26 cellular contexts compared by ENCODE assay signal in genomic region chr4:6092131-6092530, GRCh38.
DNase-seq lines count a peak whose midpoint lies in the region; ATAC-seq and TF ChIP-seq lines count a peak whose summit lies in the region.
"Had no signal": no experiment of that assay in that cellular context is flagged by ENCODE, and none has a peak within 500 bp of the region (broad histone marks: within the 10 kb centered on the region; RNA-seq: fewer than 3 reads in every experiment).

No MANE protein-coding gene starts in this region.

- H3K9me3 ChIP-seq in thyroid gland: no peaks in the 10 kb centered on the region
- H3K9me3 ChIP-seq: adrenal gland, psoas muscle, tibial artery had no signal

- H3K4me3 ChIP-seq in thyroid gland (replicated peaks in 1 of 3): no peak overlapping the region
- H3K4me3 ChIP-seq: adrenal gland, lung, neural progenitor cell, psoas muscle, skin epidermis, tibial artery had no signal

- H3K27me3 ChIP-seq in thyroid gland: no peaks in the 10 kb centered on the region
- H3K27me3 ChIP-seq: adrenal gland, neural progenitor cell had no signal

- H3K36me3 Mint-ChIP-seq in central memory CD8-positive, alpha-beta T cell (ENCODE audit: insufficient read depth): peaks cover 6% of the 10 kb centered on the region
- H3K36me3 Mint-ChIP-seq: IgD-negative memory B cell; neural progenitor cell; stimulated activated memory B cell treated with anti-CD40 and anti-IgM and Interleukin-4, amounts not matched to agents 10 μg/mL and 1 μg/mL and 100 μg/mL, for 72 hours had no signal

- H3K27me3 Mint-ChIP-seq in stimulated activated naive CD8-positive, alpha-beta T cell treated with anti-CD3 and anti-CD28 coated beads, Interleukin-15, amount 100 ng/mL, for 72 hours: peaks cover 18% of the 10 kb centered on the region
- H3K27me3 Mint-ChIP-seq in central memory CD8-positive, alpha-beta T cell: no peaks in the 10 kb centered on the region
- H3K27me3 Mint-ChIP-seq: IgD-negative memory B cell; stimulated activated memory B cell treated with anti-CD40 and anti-IgM and Interleukin-4, amounts not matched to agents 10 μg/mL and 1 μg/mL and 100 μg/mL, for 72 hours had no signal

- TF ChIP-seq POLR2A in thyroid gland (IDR thresholded peaks at IDR 0.05): no peak

- no peak overlapping the region for H3K27ac ChIP-seq in thyroid gland
- H3K27ac ChIP-seq: adrenal gland, neural progenitor cell, psoas muscle, skin epidermis, tibial artery had no signal

- H3K4me1 ChIP-seq in thyroid gland: peaks cover 8 to 15% of the 10 kb centered on the region in 2 donors
- H3K4me1 ChIP-seq: adrenal gland, neural progenitor cell, psoas muscle, tibial artery had no signal

- no peaks in the 10 kb centered on the region for H3K36me3 ChIP-seq in thyroid gland
- H3K36me3 ChIP-seq: adrenal gland, neural progenitor cell, tibial artery had no signal

- WGBS in thyroid gland, 2 donors: 4 to 24% methylated on average over 6 to 7 of the region's 7 CpGs

- H3K9me3 Mint-ChIP-seq in stimulated activated naive CD8-positive, alpha-beta T cell treated with anti-CD3 and anti-CD28 coated beads, Interleukin-15, amount 100 ng/mL, for 72 hours: peaks cover 0 to 7% of the 10 kb centered on the region in 2 donors
- peaks cover 5% of the 10 kb centered on the region for H3K9me3 Mint-ChIP-seq in central memory CD8-positive, alpha-beta T cell
- H3K9me3 Mint-ChIP-seq: neural progenitor cell had no signal

- peak; percentile 31 for ATAC-seq in stimulated activated naive CD8-positive, alpha-beta T cell treated with anti-CD3 and anti-CD28 coated beads, Interleukin-15, amount 100 ng/mL, for 72 hours
- no peak for ATAC-seq in stimulated activated naive CD8-positive, alpha-beta T cell treated with anti-CD3 and anti-CD28 coated beads, Interleukin-15, Interleukin-2, amounts not matched to agents 100 U/mL and 50 U/mL, for 24 hours
- peak; percentile 52 for ATAC-seq in central memory CD8-positive, alpha-beta T cell (replicated peaks; ENCODE audit: extremely low read depth, poor library complexity, severe bottlenecking)
- no peak for ATAC-seq in HG02852 (IDR thresholded peaks at IDR 0.05; ENCODE audit: unreplicated experiment)
- no peak for ATAC-seq in GM21515 (IDR thresholded peaks at IDR 0.05; ENCODE audit: unreplicated experiment)
- ATAC-seq: activated CD4-positive, CD25-positive, alpha-beta regulatory T cell treated with anti-CD3 and anti-CD28 coated beads, Interleukin-2, amount 50 U/mL, for 24 hours; psoas muscle; SK-N-SH treated with all-trans-retinoic acid at 6 μM for 48 hours; stimulated activated memory B cell treated with anti-CD40 and anti-IgM and Interleukin-4, amounts not matched to agents 10 μg/mL and 1 μg/mL and 100 μg/mL, for 72 hours had no signal

- TF ChIP-seq CTCF in thyroid gland (IDR thresholded peaks at IDR 0.05): no peak

- no peaks in the 10 kb centered on the region for H3K4me1 Mint-ChIP-seq in stimulated activated naive CD8-positive, alpha-beta T cell treated with anti-CD3 and anti-CD28 coated beads, Interleukin-15, amount 100 ng/mL, for 72 hours
- H3K4me1 Mint-ChIP-seq in central memory CD8-positive, alpha-beta T cell: peaks cover 37% of the 10 kb centered on the region
- H3K4me1 Mint-ChIP-seq: IgD-negative memory B cell; stimulated activated memory B cell treated with anti-CD40 and anti-IgM and Interleukin-4, amounts not matched to agents 10 μg/mL and 1 μg/mL and 100 μg/mL, for 72 hours had no signal

- H3K27ac Mint-ChIP-seq in stimulated activated naive CD8-positive, alpha-beta T cell treated with anti-CD3 and anti-CD28 coated beads, Interleukin-15, amount 100 ng/mL, for 72 hours: no peak overlapping the region
- peak overlapping the region; percentile 82 for H3K27ac Mint-ChIP-seq in central memory CD8-positive, alpha-beta T cell (ENCODE audit: low read depth)
- H3K27ac Mint-ChIP-seq: IgD-negative memory B cell; neural progenitor cell; stimulated activated memory B cell treated with anti-CD40 and anti-IgM and Interleukin-4, amounts not matched to agents 10 μg/mL and 1 μg/mL and 100 μg/mL, for 72 hours had no signal

- intact Hi-C loops in thyroid gland (cut with DNase I): loop anchor here (5.0 kb wide), 1 partner anchor 70 kb away; no protein-coding TSS in a partner anchor

- no peak for DNase-seq in stimulated activated naive CD8-positive, alpha-beta T cell treated with anti-CD3 and anti-CD28 coated beads, Interleukin-15, amount 100 ng/mL, for 72 hours
- DNase-seq in stimulated activated naive CD8-positive, alpha-beta T cell treated with anti-CD3 and anti-CD28 coated beads, Interleukin-15, Interleukin-2, amounts not matched to agents 100 U/mL and 50 U/mL, for 24 hours: no peak
- DNase-seq in NCI-H2029 (lab: John Stamatoyannopoulos, UW) (peak; percentile 57), thyroid gland (peak; percentile 51 to 57), NOMO-1 (lab: John Stamatoyannopoulos, UW; ENCODE audit: unreplicated experiment in 2 of 2) (no peak)
- DNase-seq in central memory CD8-positive, alpha-beta T cell (ENCODE audit: low spot score in 2 of 2): no peak
- DNase-seq: activated gamma-delta T cell treated with Interleukin-2 at 50 U/mL for 16 hours; COR-L47; cortex of kidney; kidney glomerular epithelial cell; NCI-H1417 treated with DMSO at 0.1 percent for 48 hours; NCI-H524 treated with DMSO at 0.1 percent for 48 hours; psoas muscle; stimulated activated CD4-positive, alpha-beta T cell treated with anti-CD3 and anti-CD28 coated beads, Interleukin-2, amount 100 ng/mL, for 24 hours; T1000 had no signal

- no peak overlapping the region for H3K4me3 Mint-ChIP-seq in stimulated activated naive CD8-positive, alpha-beta T cell treated with anti-CD3 and anti-CD28 coated beads, Interleukin-15, amount 100 ng/mL, for 72 hours
- H3K4me3 Mint-ChIP-seq in central memory CD8-positive, alpha-beta T cell: no peak overlapping the region
- H3K4me3 Mint-ChIP-seq: IgD-negative memory B cell; neural progenitor cell; stimulated activated memory B cell treated with anti-CD40 and anti-IgM and Interleukin-4, amounts not matched to agents 10 μg/mL and 1 μg/mL and 100 μg/mL, for 72 hours had no signal

Comparison
In these comparisons a context has a peak if more than half of its experiments do, and no peak if none do; other contexts are left out.
1. ATAC-seq: peak in stimulated activated naive CD8-positive, alpha-beta T cell treated with anti-CD3 and anti-CD28 coated beads, Interleukin-15, amount 100 ng/mL, for 72 hours (single experiment) and central memory CD8-positive, alpha-beta T cell (single experiment); none in stimulated activated naive CD8-positive, alpha-beta T cell treated with anti-CD3 and anti-CD28 coated beads, Interleukin-15, Interleukin-2, amounts not matched to agents 100 U/mL and 50 U/mL, for 24 hours (single experiment), HG02852 (single experiment) and GM21515 (single experiment).
2. DNase-seq: peak in NCI-H2029 (single experiment) and thyroid gland (2 of 2); none in stimulated activated naive CD8-positive, alpha-beta T cell treated with anti-CD3 and anti-CD28 coated beads, Interleukin-15, amount 100 ng/mL, for 72 hours (0 of 2), stimulated activated naive CD8-positive, alpha-beta T cell treated with anti-CD3 and anti-CD28 coated beads, Interleukin-15, Interleukin-2, amounts not matched to agents 100 U/mL and 50 U/mL, for 24 hours (single experiment), central memory CD8-positive, alpha-beta T cell (0 of 2) and NOMO-1 (0 of 2).